ENCODE assay signal across 42 cellular contexts in the genomic region with DNA sequence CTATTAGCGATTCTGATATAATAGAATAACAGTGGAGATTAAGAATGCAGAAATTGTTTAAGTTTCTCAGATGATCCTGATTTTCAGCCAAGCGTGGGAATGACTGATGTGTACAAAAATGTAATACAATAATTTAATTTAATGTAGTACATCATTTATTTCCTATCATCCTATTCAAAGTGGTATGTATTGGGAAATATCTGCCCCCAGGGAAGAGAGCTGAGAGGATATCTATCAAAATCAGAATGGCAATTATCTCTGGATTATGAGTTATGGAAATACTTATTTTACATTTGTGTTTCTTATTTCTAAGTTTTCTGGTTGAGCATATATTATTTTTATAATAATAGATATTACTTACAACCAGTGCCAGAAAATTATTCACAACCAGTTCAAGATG. TPM values are rescaled to one million over a fixed set of nuclear protein-coding genes. Genes with fewer than 3 reads are reported as not detected.
"Had no signal": no experiment of that assay in that cellular context is flagged by ENCODE, and none has a peak within 500 bp of the region (broad histone marks: within the 10 kb centered on the region; RNA-seq: fewer than 3 reads in every experiment).

No MANE protein-coding gene starts in this region.

- H3K27me3 Mint-ChIP-seq: activated naive CD4-positive, alpha-beta T cell treated with anti-CD3 and anti-CD28 coated beads, Interleukin-2, amount 50 U/mL, for 24 hours; activated naive CD8-positive, alpha-beta T cell treated with anti-CD3 and anti-CD28 coated beads for 36 hours had no signal

- DNase-seq: activated effector memory CD4-positive, alpha-beta T cell treated with anti-CD3 and anti-CD28 coated beads, Interleukin-2, amount 50 U/mL, for 16 hours; activated effector memory CD4-positive, alpha-beta T cell treated with Interleukin-2 at 50 U/mL for 16 hours; activated gamma-delta T cell; activated gamma-delta T cell treated with Interleukin-2 at 50 U/mL for 16 hours; activated naive CD4-positive, alpha-beta T cell; activated naive CD4-positive, alpha-beta T cell treated with anti-CD3 and anti-CD28 coated beads for 36 hours; activated naive CD4-positive, alpha-beta T cell treated with anti-CD3 and anti-CD28 coated beads, Interleukin-2, amount 10 ng/mL, durations not matched to agents 7 days and 5 days; activated naive CD4-positive, alpha-beta T cell treated with anti-CD3 and anti-CD28 coated beads, Interleukin-2, amount 50 U/mL, for 16 hours; activated naive CD4-positive, alpha-beta T cell treated with Interleukin-2 at 50 U/mL for 16 hours; activated naive CD8-positive, alpha-beta T cell treated with anti-CD3 and anti-CD28 coated beads for 36 hours; activated naive CD8-positive, alpha-beta T cell treated with anti-CD3 and anti-CD28 coated beads, Interleukin-2, amount 10 ng/mL, durations not matched to agents 7 days and 5 days; activated naive CD8-positive, alpha-beta T cell treated with anti-CD3 and anti-CD28 coated beads, Interleukin-2, amount 50 U/mL, for 24 hours; activated T-cell treated with anti-CD3 and anti-CD28 coated beads, Interleukin-2, amount 50 U/mL, for 1 hour; activated T-cell treated with anti-CD3 and anti-CD28 coated beads, Interleukin-2, amount 50 U/mL, for 24 hours; activated T-cell treated with anti-CD3 and anti-CD28 coated beads, Interleukin-2, amount 50 U/mL, for 4 hours; activated T-cell treated with anti-CD3 and anti-CD28 coated beads, Interleukin-2, amount 50 U/mL, for 48 hours; activated T-cell treated with anti-CD3 and anti-CD28 coated beads, Interleukin-2, amount 50 U/mL, for 72 hours; adrenal gland; amniotic stem cell; amygdala; anterior cingulate cortex; aorta; body of pancreas; brain microvascular endothelial cell; caudate nucleus; central memory CD4-positive, alpha-beta T cell; cerebellar nuclear complex had no signal

- H3K4me3 Mint-ChIP-seq: activated naive CD4-positive, alpha-beta T cell treated with anti-CD3 and anti-CD28 coated beads for 36 hours; activated naive CD4-positive, alpha-beta T cell treated with anti-CD3 and anti-CD28 coated beads, Interleukin-2, amount 10 ng/mL, durations not matched to agents 7 days and 5 days; activated naive CD4-positive, alpha-beta T cell treated with anti-CD3 and anti-CD28 coated beads, Interleukin-2, amount 50 U/mL, for 24 hours; activated naive CD8-positive, alpha-beta T cell; activated naive CD8-positive, alpha-beta T cell treated with anti-CD3 and anti-CD28 coated beads for 36 hours; activated naive CD8-positive, alpha-beta T cell treated with anti-CD3 and anti-CD28 coated beads, Interleukin-2, amount 10 ng/mL, durations not matched to agents 7 days and 5 days; activated naive CD8-positive, alpha-beta T cell treated with anti-CD3 and anti-CD28 coated beads, Interleukin-2, amount 50 U/mL, for 24 hours; activated T-cell treated with anti-CD3 and anti-CD28 coated beads, Interleukin-2, amount 50 U/mL, for 24 hours; activated T-cell treated with anti-CD3 and anti-CD28 coated beads, Interleukin-2, amount 50 U/mL, for 4 hours; activated T-cell treated with anti-CD3 and anti-CD28 coated beads, Interleukin-2, amount 50 U/mL, for 72 hours; activated T-helper 1 cell treated with anti-CD3 and anti-CD28 coated beads, Interleukin-12 subunit alpha, Interleukin-12 subunit beta, Interleukin-2, Interleukin-4 antibody, amounts not matched to agents 30 ng/mL and 10 ng/mL and 1 ng/mL, durations not matched to agents 14 hours and 24 hours and 36 hours; activated T-helper 17 cell treated with anti-CD3 and anti-CD28 coated beads, Interleukin-2, amount 50 U/mL, for 72 hours; brain; central memory CD8-positive, alpha-beta T cell had no signal

- H3K9me3 Mint-ChIP-seq: activated naive CD4-positive, alpha-beta T cell treated with anti-CD3 and anti-CD28 coated beads for 36 hours; activated naive CD4-positive, alpha-beta T cell treated with anti-CD3 and anti-CD28 coated beads, Interleukin-2, amount 10 ng/mL, durations not matched to agents 7 days and 5 days; activated naive CD4-positive, alpha-beta T cell treated with anti-CD3 and anti-CD28 coated beads, Interleukin-2, amount 50 U/mL, for 24 hours; activated naive CD4-positive, alpha-beta T cell treated with anti-CD3 and anti-CD28 coated beads, Interleukin-2, amount 50 U/mL, for 72 hours; activated naive CD8-positive, alpha-beta T cell treated with anti-CD3 and anti-CD28 coated beads for 36 hours; activated naive CD8-positive, alpha-beta T cell treated with anti-CD3 and anti-CD28 coated beads, Interleukin-2, amount 10 ng/mL, durations not matched to agents 7 days and 5 days; activated naive CD8-positive, alpha-beta T cell treated with anti-CD3 and anti-CD28 coated beads, Interleukin-2, amount 50 U/mL, for 24 hours; activated T-cell treated with anti-CD3 and anti-CD28 coated beads, Interleukin-2, amount 50 U/mL, for 24 hours; activated T-cell treated with anti-CD3 and anti-CD28 coated beads, Interleukin-2, amount 50 U/mL, for 4 hours; activated T-cell treated with anti-CD3 and anti-CD28 coated beads, Interleukin-2, amount 50 U/mL, for 72 hours; activated T-helper 1 cell treated with anti-CD3 and anti-CD28 coated beads, Interleukin-12 subunit alpha, Interleukin-12 subunit beta, Interleukin-2, Interleukin-4 antibody, amounts not matched to agents 30 ng/mL and 10 ng/mL and 1 ng/mL, durations not matched to agents 14 hours and 24 hours and 36 hours; activated T-helper 17 cell treated with anti-CD3 and anti-CD28 coated beads, Interleukin-2, amount 50 U/mL, for 72 hours; activated T-helper 2 cell treated with anti-CD3 and anti-CD28 coated beads, Interferon-gamma antibody, Interleukin-2, Interleukin-4, amounts not matched to agents 10 μg/mL and 5 μg/mL and 100 μg/mL, durations not matched to agents 14 hours and 24 hours and 36 hours; brain; central memory CD8-positive, alpha-beta T cell had no signal

- H3K36me3 ChIP-seq: adrenal gland, ascending aorta, brain microvascular endothelial cell, breast epithelium had no signal

- H3K27ac Mint-ChIP-seq: activated naive CD4-positive, alpha-beta T cell treated with anti-CD3 and anti-CD28 coated beads for 36 hours; activated naive CD4-positive, alpha-beta T cell treated with anti-CD3 and anti-CD28 coated beads, Interleukin-2, amount 10 ng/mL, durations not matched to agents 7 days and 5 days; activated naive CD4-positive, alpha-beta T cell treated with anti-CD3 and anti-CD28 coated beads, Interleukin-2, amount 50 U/mL, for 24 hours; activated naive CD4-positive, alpha-beta T cell treated with anti-CD3 and anti-CD28 coated beads, Interleukin-2, amount 50 U/mL, for 72 hours; activated naive CD8-positive, alpha-beta T cell; activated naive CD8-positive, alpha-beta T cell treated with anti-CD3 and anti-CD28 coated beads for 36 hours; activated naive CD8-positive, alpha-beta T cell treated with anti-CD3 and anti-CD28 coated beads, Interleukin-2, amount 10 ng/mL, durations not matched to agents 7 days and 5 days; activated naive CD8-positive, alpha-beta T cell treated with anti-CD3 and anti-CD28 coated beads, Interleukin-2, amount 50 U/mL, for 24 hours; activated T-cell treated with anti-CD3 and anti-CD28 coated beads, Interleukin-2, amount 50 U/mL, for 24 hours; activated T-cell treated with anti-CD3 and anti-CD28 coated beads, Interleukin-2, amount 50 U/mL, for 72 hours; activated T-helper 1 cell treated with anti-CD3 and anti-CD28 coated beads, Interleukin-12 subunit alpha, Interleukin-12 subunit beta, Interleukin-2, Interleukin-4 antibody, amounts not matched to agents 30 ng/mL and 10 ng/mL and 1 ng/mL, durations not matched to agents 14 hours and 24 hours and 36 hours; activated T-helper 17 cell treated with anti-CD3 and anti-CD28 coated beads, Interleukin-2, amount 50 U/mL, for 72 hours; activated T-helper 2 cell treated with anti-CD3 and anti-CD28 coated beads, Interferon-gamma antibody, Interleukin-2, Interleukin-4, amounts not matched to agents 10 μg/mL and 5 μg/mL and 100 μg/mL, durations not matched to agents 14 hours and 24 hours and 36 hours; brain had no signal

- H3K27ac ChIP-seq: adrenal gland, body of pancreas, brain microvascular endothelial cell, breast epithelium, cardiac muscle cell had no signal

- H3K27me3 ChIP-seq: adrenal gland, ascending aorta, body of pancreas, brain microvascular endothelial cell, breast epithelium, cardiac muscle cell had no signal

- H3K4me1 Mint-ChIP-seq: activated naive CD4-positive, alpha-beta T cell treated with anti-CD3 and anti-CD28 coated beads, Interleukin-2, amount 10 ng/mL, durations not matched to agents 7 days and 5 days; activated naive CD8-positive, alpha-beta T cell treated with anti-CD3 and anti-CD28 coated beads for 36 hours; activated naive CD8-positive, alpha-beta T cell treated with anti-CD3 and anti-CD28 coated beads, Interleukin-2, amount 10 ng/mL, durations not matched to agents 7 days and 5 days; activated naive CD8-positive, alpha-beta T cell treated with anti-CD3 and anti-CD28 coated beads, Interleukin-2, amount 50 U/mL, for 24 hours; activated T-helper 17 cell treated with anti-CD3 and anti-CD28 coated beads, Interleukin-2, amount 50 U/mL, for 72 hours; brain; central memory CD8-positive, alpha-beta T cell had no signal

- H3K9me3 ChIP-seq: adrenal gland, ascending aorta, body of pancreas, breast epithelium had no signal

- ATAC-seq: activated naive CD4-positive, alpha-beta T cell treated with anti-CD3 and anti-CD28 coated beads, Interleukin-2, amount 50 U/mL, for 72 hours; activated naive CD8-positive, alpha-beta T cell treated with anti-CD3 and anti-CD28 coated beads, Interleukin-2, amount 50 U/mL, for 24 hours; activated T-cell treated with anti-CD3 and anti-CD28 coated beads, Interleukin-2, amount 50 U/mL, for 4 hours; activated T-cell treated with anti-CD3 and anti-CD28 coated beads, Interleukin-2, amount 50 U/mL, for 72 hours; activated T-helper 17 cell treated with anti-CD3 and anti-CD28 coated beads, Interleukin-2, amount 50 U/mL, for 72 hours; body of pancreas had no signal

- H3K4me3 ChIP-seq: adrenal gland, ascending aorta, body of pancreas, breast epithelium, cardiac muscle cell had no signal

- H3K36me3 Mint-ChIP-seq: activated naive CD4-positive, alpha-beta T cell treated with anti-CD3 and anti-CD28 coated beads, Interleukin-2, amount 10 ng/mL, durations not matched to agents 7 days and 5 days; activated naive CD4-positive, alpha-beta T cell treated with anti-CD3 and anti-CD28 coated beads, Interleukin-2, amount 50 U/mL, for 24 hours; activated naive CD4-positive, alpha-beta T cell treated with anti-CD3 and anti-CD28 coated beads, Interleukin-2, amount 50 U/mL, for 72 hours; activated naive CD8-positive, alpha-beta T cell; activated naive CD8-positive, alpha-beta T cell treated with anti-CD3 and anti-CD28 coated beads for 36 hours; activated naive CD8-positive, alpha-beta T cell treated with anti-CD3 and anti-CD28 coated beads, Interleukin-2, amount 10 ng/mL, durations not matched to agents 7 days and 5 days; brain had no signal

- H3K4me1 ChIP-seq: body of pancreas, breast epithelium had no signal

RNA-seq across cellular contexts. Expression of gene FABP2, which starts 3.9 kb away (rescaled TPM):
- total RNA-seq: activated naive CD4-positive, alpha-beta T cell treated with anti-CD3 and anti-CD28 coated beads for 36 hours; activated naive CD4-positive, alpha-beta T cell treated with anti-CD3 and anti-CD28 coated beads, Interleukin-2, amount 50 U/mL, for 72 hours; activated naive CD8-positive, alpha-beta T cell treated with anti-CD3 and anti-CD28 coated beads for 36 hours; activated T-cell treated with anti-CD3 and anti-CD28 coated beads, Interleukin-2, amount 50 U/mL, for 4 hours; activated T-cell treated with anti-CD3 and anti-CD28 coated beads, Interleukin-2, amount 50 U/mL, for 72 hours; activated T-helper 1 cell treated with anti-CD3 and anti-CD28 coated beads, Interleukin-12 subunit alpha, Interleukin-12 subunit beta, Interleukin-2, Interleukin-4 antibody, amounts not matched to agents 30 ng/mL and 10 ng/mL and 1 ng/mL, durations not matched to agents 14 hours and 24 hours and 36 hours; activated T-helper 17 cell treated with anti-CD3 and anti-CD28 coated beads, Interleukin-2, amount 50 U/mL, for 72 hours; activated T-helper 2 cell treated with anti-CD3 and anti-CD28 coated beads, Interferon-gamma antibody, Interleukin-2, Interleukin-4, amounts not matched to agents 10 μg/mL and 5 μg/mL and 100 μg/mL, durations not matched to agents 14 hours and 24 hours and 36 hours; aorta; ascending aorta; astrocyte; body of pancreas; breast epithelium; bronchial epithelial cell; cerebellum; chondrocyte had no signal
